In genomic region chr7:32648408-32649156, GRCh38 we compare ENCODE assay signal across 2 cellular contexts.
TF ChIP-seq lines count a peak whose summit lies in the region.

No MANE protein-coding gene starts in this region.

TF ChIP-seq in HepG2, 621 proteins besides CTCF, POLR2A, EP300 and RAD21 (continued from another document):
- TF ChIP-seq CHD2 (IDR thresholded peaks at IDR 0.05; ENCODE audit: low read depth, low read length) = no peak

TF ChIP-seq in SK-N-SH treated with all-trans-retinoic acid at 6 μM for 48 hours, 23 proteins besides CTCF, POLR2A, EP300 and RAD21 (continued from another document):
- TF ChIP-seq, protein P1, sequence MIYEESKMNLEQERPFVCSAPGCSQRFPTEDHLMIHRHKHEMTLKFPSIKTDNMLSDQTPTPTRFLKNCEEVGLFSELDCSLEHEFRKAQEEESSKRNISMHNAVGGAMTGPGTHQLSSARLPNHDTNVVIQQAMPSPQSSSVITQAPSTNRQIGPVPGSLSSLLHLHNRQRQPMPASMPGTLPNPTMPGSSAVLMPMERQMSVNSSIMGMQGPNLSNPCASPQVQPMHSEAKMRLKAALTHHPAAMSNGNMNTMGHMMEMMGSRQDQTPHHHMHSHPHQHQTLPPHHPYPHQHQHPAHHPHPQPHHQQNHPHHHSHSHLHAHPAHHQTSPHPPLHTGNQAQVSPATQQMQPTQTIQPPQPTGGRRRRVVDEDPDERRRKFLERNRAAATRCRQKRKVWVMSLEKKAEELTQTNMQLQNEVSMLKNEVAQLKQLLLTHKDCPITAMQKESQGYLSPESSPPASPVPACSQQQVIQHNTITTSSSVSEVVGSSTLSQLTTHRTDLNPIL (CRISPR knock-in tag; IDR thresholded peaks at IDR 0.05; ENCODE audit: low read depth) = no peak
TF ChIP-seq in SK-N-SH treated with all-trans-retinoic acid at 6 μM for 48 hours: peak in this region for 0.
